ENCODE assay signal across 8 cellular contexts in the genomic region with DNA sequence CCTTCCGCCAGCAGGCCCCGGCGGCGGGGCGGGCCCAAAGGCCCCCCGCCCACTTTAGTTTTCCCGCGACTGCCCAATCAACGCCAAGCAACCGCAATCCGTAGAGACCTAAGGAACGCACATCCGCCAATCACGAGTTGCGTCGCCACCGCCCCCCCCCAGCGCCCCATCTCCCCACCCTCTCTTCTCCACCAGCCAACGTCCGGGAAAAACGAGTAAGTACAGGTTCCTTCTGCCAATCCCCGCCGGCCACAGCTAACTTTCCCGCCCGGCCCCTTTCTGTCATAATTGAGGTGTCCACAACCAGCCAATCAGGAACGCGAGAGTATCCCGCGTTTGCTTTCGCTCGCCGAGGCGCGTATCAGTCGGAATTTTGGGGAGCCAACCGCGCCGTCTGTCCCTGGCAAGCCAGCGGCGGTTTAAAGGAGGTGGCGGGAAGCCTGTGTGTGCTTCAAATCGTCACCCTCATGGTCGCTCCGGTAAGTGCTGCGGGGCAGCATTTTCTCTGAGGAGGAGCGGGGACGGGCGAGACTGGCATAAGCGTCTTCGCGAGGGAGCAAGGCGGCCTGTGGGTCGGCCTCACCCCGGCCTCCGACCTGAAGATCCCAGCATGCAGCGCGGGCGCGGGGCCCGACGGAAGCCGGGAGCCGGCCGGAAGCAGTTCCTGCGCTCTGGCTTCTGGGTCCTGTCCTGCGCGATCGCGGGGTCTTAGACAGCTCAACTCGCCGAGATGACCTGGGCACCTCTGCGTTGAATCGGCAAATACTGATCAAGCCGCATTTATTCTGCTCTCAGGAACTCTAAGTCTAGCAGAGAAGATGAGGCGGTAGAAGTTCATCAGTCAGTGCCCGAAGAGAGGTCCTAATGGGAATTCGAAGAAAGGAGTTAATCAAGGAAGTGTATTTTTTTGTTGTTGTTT. TPM values are rescaled to one million over a fixed set of nuclear protein-coding genes. Genes with fewer than 3 reads are reported as not detected.
DNase-seq lines count a peak whose midpoint lies in the region; ATAC-seq and TF ChIP-seq lines count a peak whose summit lies in the region.

TSS of gene MIS12 (plus strand) at position 361 of the 919 bp plus-strand sequence. CDS start 2,297 bp downstream, outside the sequence.

- H3K36me3 ChIP-seq in adipocyte (ENCODE audit: control insufficient read depth, insufficient read depth, low read length, severe bottlenecking) (peaks cover 48% of the 10 kb centered on the region), cardiac muscle cell (peaks cover 26% of the 10 kb centered on the region), trophoblast cell (ENCODE audit: control insufficient read depth in 1 of 2, insufficient read depth in 2 of 2, low read length in 2 of 2) (peaks cover 11 to 16% of the 10 kb centered on the region in 2 experiments), transverse colon (peaks cover 0 to 39% (median 15%) of the 10 kb centered on the region in 4 donors)

- H3K27me3 ChIP-seq in adipocyte (replicated peaks; ENCODE audit: control insufficient read depth, insufficient read depth, low read length): no peaks in the 10 kb centered on the region
- H3K27me3 ChIP-seq in cardiac muscle cell: no peaks in the 10 kb centered on the region
- no peaks in the 10 kb centered on the region for H3K27me3 ChIP-seq in trophoblast cell (ENCODE audit: insufficient read depth, low read length)
- no peaks in the 10 kb centered on the region for H3K27me3 ChIP-seq in transverse colon

- peaks cover 9% of the 10 kb centered on the region for H3K79me1 ChIP-seq in trophoblast cell (ENCODE audit: low read length)

- in situ Hi-C loops in transverse colon (cut with MboI; ENCODE audit: low pct_ligation_motif_present in 1 of 4, low pct_unique_long_range_greater_than_20kb in 1 of 4, low sequenced_read_pairs in 3 of 4): no loop called here

- H3K27ac ChIP-seq in cardiac muscle cell (peak within 1 kb of the TSS; percentile 100), trophoblast cell (ENCODE audit: low read depth, low read length) (peak within 1 kb of the TSS; percentile 96), transverse colon (peak within 1 kb of the TSS; percentile 98 to 99 (median 98))

- intact Hi-C loops in transverse colon (cut with DNase I; ENCODE audit: low total_unique reads): no loop called here

- no peaks in the 10 kb centered on the region for H3K9me3 ChIP-seq in adipocyte (ENCODE audit: control insufficient read depth, low read length)
- H3K9me3 ChIP-seq in cardiac muscle cell (ENCODE audit: low read depth): no peaks in the 10 kb centered on the region
- H3K9me3 ChIP-seq in trophoblast cell (ENCODE audit: insufficient read depth, low read depth, low read length): no peaks in the 10 kb centered on the region
- H3K9me3 ChIP-seq in transverse colon: no peaks in the 10 kb centered on the region

- peak; percentile 80 for TF ChIP-seq POLR2A in transverse colon (IDR thresholded peaks at IDR 0.05)

- peak within 1 kb of the TSS; percentile 92 for H4K91ac ChIP-seq in trophoblast cell (ENCODE audit: low read depth, low read length)

- peak within 1 kb of the TSS; percentile 13 for H2BK12ac ChIP-seq in trophoblast cell (ENCODE audit: low read length)

- H3K18ac ChIP-seq in trophoblast cell (ENCODE audit: low read length): peak within 1 kb of the TSS; percentile 91

- H2BK120ac ChIP-seq in trophoblast cell (ENCODE audit: insufficient read depth, low read length, poor library complexity): peak within 1 kb of the TSS; percentile 96

- H3K23ac ChIP-seq in trophoblast cell (ENCODE audit: low read length): no peak within 1 kb of the TSS

- peak within 1 kb of the TSS; percentile 91 for H3K4me2 ChIP-seq in trophoblast cell (ENCODE audit: low read length)

- peak within 1 kb of the TSS; percentile 98 for H4K8ac ChIP-seq in trophoblast cell (ENCODE audit: low read depth, low read length)

- H2BK5ac ChIP-seq in trophoblast cell (ENCODE audit: low read depth, low read length, poor library complexity): peak within 1 kb of the TSS; percentile 83

- ATAC-seq in HG02798 (IDR thresholded peaks at IDR 0.05; ENCODE audit: poor library complexity, unreplicated experiment): peak; percentile 90

- peak; percentile 99 for DNase-seq in GM12865 (ENCODE audit: low read depth)
- peak; percentile 98 for DNase-seq in NCI-H1436 (lab: John Stamatoyannopoulos, UW)
- DNase-seq in T follicular helper cell (ENCODE audit: low read depth): peak; percentile 99
- DNase-seq in adipocyte (ENCODE audit: low read depth): peak; percentile 100
- peak; percentile 98 to 99 for DNase-seq in cardiac muscle cell (ENCODE audit: low read depth in 1 of 2, low spot score in 1 of 2)
- DNase-seq in trophoblast cell: peak; percentile 98
- DNase-seq in transverse colon: peak; percentile 98

- H3K4me3 ChIP-seq in GM12865 (ENCODE audit: low read depth, low read length) (peak within 1 kb of the TSS; percentile 99), adipocyte (ENCODE audit: low read length) (peak within 1 kb of the TSS; percentile 99), cardiac muscle cell (peak within 1 kb of the TSS; percentile 85), trophoblast cell (ENCODE audit: low read depth, low read length) (peak within 1 kb of the TSS; percentile 99), transverse colon (peak within 1 kb of the TSS; percentile 85 to 100 (median 92))

- peak within 1 kb of the TSS; percentile 92 for H2AK5ac ChIP-seq in trophoblast cell (ENCODE audit: low read length)

- peak within 1 kb of the TSS; percentile 99 for H3K4ac ChIP-seq in trophoblast cell (ENCODE audit: low read depth, low read length)

- peaks cover 14% of the 10 kb centered on the region for H3K79me2 ChIP-seq in trophoblast cell (ENCODE audit: control insufficient read depth, insufficient read depth, low read length, poor library complexity)

- TF ChIP-seq CTCF in GM12865 (IDR thresholded peaks at IDR 0.05; ENCODE audit: insufficient read depth, low read depth, low read length, missing control alignments) (no peak), cardiac muscle cell (IDR thresholded peaks at IDR 0.05; ENCODE audit: low read depth, low read length) (no peak), transverse colon (IDR thresholded peaks at IDR 0.05) (no peak)

- TF ChIP-seq EP300 in transverse colon (IDR thresholded peaks at IDR 0.05; ENCODE audit: low read depth): no peak

- WGBS in trophoblast cell (ENCODE audit: extremely low coverage, insufficient coverage, insufficient read length): no CpG with 5 or more reads among the region's 77 CpGs
- 0% methylated on average over 1 to 64 of the region's 77 CpGs for WGBS in transverse colon (ENCODE audit: low coverage in 1 of 2), 2 donors

- peak within 1 kb of the TSS; percentile 96 for H3K14ac ChIP-seq in trophoblast cell (ENCODE audit: low read length)

- H3K4me1 ChIP-seq in adipocyte (ENCODE audit: control insufficient read depth, insufficient read depth, low read length) (peaks cover 16% of the 10 kb centered on the region), cardiac muscle cell (ENCODE audit: low read depth) (peaks cover 8% of the 10 kb centered on the region), trophoblast cell (ENCODE audit: control insufficient read depth in 1 of 2, insufficient read depth in 2 of 2, low read length in 2 of 2) (peaks cover 2% of the 10 kb centered on the region in 2 experiments), transverse colon (peaks cover 14 to 30% (median 21%) of the 10 kb centered on the region in 4 donors)

- H3K9ac ChIP-seq in adipocyte (ENCODE audit: low read length): peak within 1 kb of the TSS; percentile 96
- peak within 1 kb of the TSS; percentile 92 for H3K9ac ChIP-seq in trophoblast cell (ENCODE audit: low read length)

- H4K12ac ChIP-seq in trophoblast cell (ENCODE audit: low read depth, low read length): peak within 1 kb of the TSS; percentile 91

- peak within 1 kb of the TSS; percentile 97 for H2AFZ ChIP-seq in trophoblast cell (ENCODE audit: insufficient read depth, low read length, poor library complexity)

RNA-seq across cellular contexts. Expression of gene MIS12, which starts in this region (rescaled TPM):
- total RNA-seq in cardiac muscle cell: 11.2 and 21.3 TPM in 2 replicates
- 26.9 and 31.1 TPM in 2 replicates for polyA plus RNA-seq in cardiac muscle cell
- 21.3 and 22.0 TPM in 2 replicates for polyA plus RNA-seq in trophoblast cell (2013)
- total RNA-seq in transverse colon: 10 to 100 TPM in 3 of 4 donors, 1 to 10 TPM in 1; 5.6 to 19.1 (median 12.9) TPM

Comparison
In these comparisons a context has a peak if more than half of its experiments do, and no peak if none do; other contexts are left out.
1. Peak in every context shown above with its lines: DNase-seq, ATAC-seq, H3K4me3 ChIP-seq and H3K27ac ChIP-seq.